2 cellular contexts compared by ENCODE assay signal in the genomic region with DNA sequence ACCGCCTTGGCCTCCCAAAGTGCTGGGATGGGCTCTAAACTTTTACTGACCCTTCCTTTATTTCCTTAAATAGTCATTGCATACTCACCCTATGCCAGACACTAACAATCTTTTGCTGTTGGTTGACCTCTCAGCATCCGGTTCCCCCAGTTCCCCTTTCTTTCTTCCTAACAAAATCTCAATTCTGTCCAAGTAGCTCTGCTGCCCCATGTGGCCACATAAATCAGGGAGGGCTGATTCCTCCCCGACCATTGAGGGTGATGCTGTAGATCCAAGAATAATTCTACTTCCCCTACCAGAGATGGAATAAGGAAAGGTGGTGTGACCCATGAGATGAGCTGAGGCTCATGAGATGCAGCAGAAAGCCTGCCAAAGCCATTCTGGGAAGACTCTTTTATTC.
TF ChIP-seq lines count a peak whose summit lies in the region.

No MANE protein-coding gene starts in this region.

TF ChIP-seq in A549, 52 proteins besides CTCF, POLR2A, EP300 and RAD21:
- TF ChIP-seq JUN (IDR thresholded peaks at IDR 0.05), result no peak
TF ChIP-seq in A549: peak in this region for 0.

TF ChIP-seq in H1, 55 proteins besides CTCF, POLR2A, EP300 and RAD21:
- no peak for TF ChIP-seq EGR1 (IDR thresholded peaks at IDR 0.05; ENCODE audit: borderline replicate concordance, low read depth, low read length)
- no peak for TF ChIP-seq SIN3A (conservative IDR thresholded peaks at IDR 0.05 in 1 of 2, IDR thresholded peaks at IDR 0.05 in 1 of 2; ENCODE audit: low read depth in 1 of 2, low read length in 2 of 2)
- no peak for TF ChIP-seq KDM4A (IDR thresholded peaks at IDR 0.05; ENCODE audit: low read depth, low read length, severe bottlenecking)
- no peak for TF ChIP-seq RXRA (IDR thresholded peaks at IDR 0.05; ENCODE audit: insufficient read depth, low read depth, low read length)
- TF ChIP-seq GTF2F1 (IDR thresholded peaks at IDR 0.05; ENCODE audit: borderline replicate concordance, low read depth, low read length), result no peak
